Comparison of ENCODE assay signal across 8 cellular contexts in the genomic region with DNA sequence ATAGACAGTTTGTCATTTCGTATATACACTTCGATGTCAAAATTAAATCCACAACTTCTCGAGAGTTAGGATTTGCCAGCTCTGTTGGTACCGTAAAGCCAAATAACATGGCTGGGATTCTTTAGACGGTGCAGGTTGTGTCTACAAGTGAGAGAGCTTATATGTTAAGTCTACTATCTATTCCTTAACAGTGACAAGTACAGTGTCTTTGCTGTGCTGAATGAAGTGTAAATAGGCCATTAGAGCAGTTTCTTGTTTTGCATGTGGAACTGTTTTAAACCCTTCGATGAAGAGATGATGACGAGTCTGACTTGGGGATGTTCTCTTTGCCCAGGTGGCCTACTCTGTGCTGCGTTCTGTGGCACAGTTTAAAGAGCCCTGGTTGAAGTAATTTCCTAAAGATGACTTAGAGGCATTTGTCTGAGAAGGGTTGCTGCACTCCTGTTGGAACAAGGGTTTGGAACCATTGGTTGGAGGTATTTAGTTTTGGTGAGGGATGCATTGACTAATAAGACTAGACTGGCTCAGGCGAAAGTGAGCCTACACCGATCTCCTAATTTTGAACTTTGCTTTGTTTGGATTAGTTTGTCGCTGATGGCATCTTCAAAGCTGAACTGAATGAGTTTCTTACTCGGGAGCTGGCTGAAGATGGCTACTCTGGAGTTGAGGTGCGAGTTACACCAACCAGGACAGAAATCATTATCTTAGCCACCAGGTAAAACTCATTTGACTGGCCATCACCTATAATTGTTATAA.
DNase-seq lines count a peak whose midpoint lies in the region; ATAC-seq, FAIRE-seq and TF ChIP-seq lines count a peak whose summit lies in the region.

No MANE protein-coding gene starts in this region.

- peak; percentile 14 for ATAC-seq in stimulated activated effector memory CD8-positive, alpha-beta T cell treated with anti-CD3 and anti-CD28 coated beads, Interleukin-12 subunit alpha, Interleukin-12 subunit beta, amount 100 ng/mL, for 72 hours
- no peak for ATAC-seq in HG02588 (IDR thresholded peaks at IDR 0.05; ENCODE audit: unreplicated experiment)

- in situ Hi-C loops in astrocyte of the cerebellum (cut with HindIII; ENCODE audit: low sequenced_read_pairs): no loop called here
- in situ Hi-C loops in GM13977 (cut with MboI; ENCODE audit: low pct_unique_long_range_greater_than_20kb, low sequenced_read_pairs, unreplicated experiment): no loop called here

- H4K20me1 ChIP-seq in BLaER1: peaks cover 58% of the 10 kb centered on the region

- peak overlapping the region; percentile 86 for H3K4me2 ChIP-seq in BLaER1

- H3K27me3 ChIP-seq in BLaER1: no peaks in the 10 kb centered on the region
- H3K27me3 ChIP-seq in iPS-20b (ENCODE audit: insufficient read depth, low read length): no peaks in the 10 kb centered on the region; the same call in 1 of the 2 replicates

- H3K27ac ChIP-seq in BLaER1 (peak overlapping the region; percentile 97), iPS-20b (ENCODE audit: low read length) (peak overlapping the region; percentile 85)

- H3K9me3 Mint-ChIP-seq in stimulated activated effector memory CD8-positive, alpha-beta T cell treated with anti-CD3 and anti-CD28 coated beads, Interleukin-12 subunit alpha, Interleukin-12 subunit beta, amount 100 ng/mL, for 72 hours: no peaks in the 10 kb centered on the region

- H3K9ac ChIP-seq in BLaER1 (peak overlapping the region; percentile 98), iPS-20b (ENCODE audit: low read depth, low read length) (peak overlapping the region; percentile 99)

- TF ChIP-seq POLR2A in H54 (IDR thresholded peaks at IDR 0.05; ENCODE audit: low read depth, low read length): no peak

- no peak for FAIRE-seq in H54 (lab: Jason Lieb, UNC)

- H3K4me1 ChIP-seq in BLaER1 (peaks cover 67% of the 10 kb centered on the region), iPS-20b (ENCODE audit: insufficient read depth, low read length) (peaks cover 13% of the 10 kb centered on the region)

- peak overlapping the region; percentile 100 for H3K27ac Mint-ChIP-seq in stimulated activated effector memory CD8-positive, alpha-beta T cell treated with anti-CD3 and anti-CD28 coated beads, Interleukin-12 subunit alpha, Interleukin-12 subunit beta, amount 100 ng/mL, for 72 hours

- TF ChIP-seq CTCF in LNCaP clone FGC (IDR thresholded peaks at IDR 0.05; ENCODE audit: control insufficient read depth, extremely low read depth, insufficient read depth) (no peak), astrocyte of the cerebellum (IDR thresholded peaks at IDR 0.05; ENCODE audit: low read depth, low read length, missing control alignments) (no peak), GM13977 (IDR thresholded peaks at IDR 0.05; ENCODE audit: extremely low read depth, insufficient read depth, missing control alignments) (no peak)

- peaks cover 52% of the 10 kb centered on the region for H3K4me1 Mint-ChIP-seq in stimulated activated effector memory CD8-positive, alpha-beta T cell treated with anti-CD3 and anti-CD28 coated beads, Interleukin-12 subunit alpha, Interleukin-12 subunit beta, amount 100 ng/mL, for 72 hours

- H3K36me3 ChIP-seq in BLaER1: peaks cover 50% of the 10 kb centered on the region
- H3K36me3 ChIP-seq in iPS-20b (ENCODE audit: insufficient read depth, low read depth, low read length): peaks cover 56% of the 10 kb centered on the region

- H3K4me3 ChIP-seq in BLaER1 (peak overlapping the region; percentile 84), LNCaP clone FGC (ENCODE audit: low read depth, low read length) (peak overlapping the region; percentile 70), astrocyte of the cerebellum (ENCODE audit: low read depth, low read length) (peak overlapping the region; percentile 87), iPS-20b (ENCODE audit: low read length) (peak overlapping the region; percentile 89)

- H3K36me3 Mint-ChIP-seq in stimulated activated effector memory CD8-positive, alpha-beta T cell treated with anti-CD3 and anti-CD28 coated beads, Interleukin-12 subunit alpha, Interleukin-12 subunit beta, amount 100 ng/mL, for 72 hours: peaks cover 63% of the 10 kb centered on the region

- no peaks in the 10 kb centered on the region for H3K9me3 ChIP-seq in BLaER1
- H3K9me3 ChIP-seq in iPS-20b (ENCODE audit: insufficient read depth, low read depth, low read length): no peaks in the 10 kb centered on the region

- peak overlapping the region; percentile 99 for H3K4me3 Mint-ChIP-seq in stimulated activated effector memory CD8-positive, alpha-beta T cell treated with anti-CD3 and anti-CD28 coated beads, Interleukin-12 subunit alpha, Interleukin-12 subunit beta, amount 100 ng/mL, for 72 hours

- DNase-seq in LNCaP clone FGC (ENCODE audit: low read depth) (no peak), astrocyte of the cerebellum (ENCODE audit: low read depth) (no peak), H54 (ENCODE audit: insufficient read length, low spot score) (no peak), GM13977 (ENCODE audit: low spot score) (no peak)
- DNase-seq in stimulated activated effector memory CD8-positive, alpha-beta T cell treated with anti-CD3 and anti-CD28 coated beads, Interleukin-12 subunit alpha, Interleukin-12 subunit beta, amount 100 ng/mL, for 72 hours (ENCODE audit: low spot score in 2 of 2): no peak
